In genomic region chr11:117091753-117092477, GRCh38 we compare ENCODE assay signal across 1 cellular context.
TF ChIP-seq lines count a peak whose summit lies in the region.

No MANE protein-coding gene starts in this region.

TF ChIP-seq in GM12878, 131 proteins besides CTCF, POLR2A, EP300 and RAD21:
- TF ChIP-seq SMARCA5 (IDR thresholded peaks at IDR 0.05) (no peak), HSF1 (IDR thresholded peaks at IDR 0.05; ENCODE audit: low read depth, low read length) (no peak), CUX1 (IDR thresholded peaks at IDR 0.05; ENCODE audit: insufficient replicate concordance, low read depth, low read length) (no peak), SREBF1 (IDR thresholded peaks at IDR 0.05; ENCODE audit: low read length) (no peak), EZH2 (IDR thresholded peaks at IDR 0.05; ENCODE audit: borderline replicate concordance, control insufficient read depth, low read depth, low read length) (no peak), TCF3 (IDR thresholded peaks at IDR 0.05; ENCODE audit: borderline replicate concordance, insufficient read depth, low read depth, low read length) (no peak), SKIL (IDR thresholded peaks at IDR 0.05; ENCODE audit: low read depth, poor library complexity, severe bottlenecking) (no peak), YY1 (IDR thresholded peaks at IDR 0.05; ENCODE audit: low read depth, low read length) (no peak), BCL3 (IDR thresholded peaks at IDR 0.05; ENCODE audit: borderline replicate concordance, insufficient read depth, low read depth, low read length, poor library complexity, severe bottlenecking) (no peak), ZNF592 (IDR thresholded peaks at IDR 0.05) (no peak)
